Comparison of ENCODE assay signal across 2 cellular contexts in genomic region chr5:1086137-1086536, GRCh38.
A peak's percentile ranks its signal among the peaks of the same experiment; 100 is the strongest.
TF ChIP-seq lines count a peak whose summit lies in the region.

No MANE protein-coding gene starts in this region.

TF ChIP-seq in IMR-90, 13 proteins besides CTCF, POLR2A, EP300 and RAD21:
- TF ChIP-seq MAZ (IDR thresholded peaks at IDR 0.05; ENCODE audit: borderline replicate concordance, low read depth, low read length) (no peak), MAFK (IDR thresholded peaks at IDR 0.05; ENCODE audit: low read depth, low read length) (no peak), SMC3 (IDR thresholded peaks at IDR 0.05; ENCODE audit: low read depth, low read length) (no peak), BHLHE40 (IDR thresholded peaks at IDR 0.05; ENCODE audit: low read depth, low read length) (no peak), ELK1 (IDR thresholded peaks at IDR 0.05; ENCODE audit: borderline replicate concordance, low read depth, low read length) (no peak), RCOR1 (IDR thresholded peaks at IDR 0.05; ENCODE audit: insufficient replicate concordance, low read length) (no peak), CHD1 (IDR thresholded peaks at IDR 0.05; ENCODE audit: low read depth, low read length) (no peak), USF2 (IDR thresholded peaks at IDR 0.05; ENCODE audit: low read depth, low read length) (no peak), MXI1 (IDR thresholded peaks at IDR 0.05; ENCODE audit: borderline replicate concordance, low read depth, low read length) (no peak), CEBPB (IDR thresholded peaks at IDR 0.05; ENCODE audit: low read depth, low read length) (no peak)

TF ChIP-seq in K562, 482 proteins besides CTCF, POLR2A, EP300 and RAD21:
- TF ChIP-seq EHMT2 (IDR thresholded peaks at IDR 0.05) (0 out of 2 replicates have a peak, but pooled peaks have one; percentile 19), ELF2 (CRISPR knock-in tag; IDR thresholded peaks at IDR 0.05) (no peak), NFATC3 (IDR thresholded peaks at IDR 0.05) (no peak)
